Comparison of ENCODE assay signal across 9 cellular contexts in genomic region chr12:54337280-54337842, GRCh38. TPM values are rescaled to one million over a fixed set of nuclear protein-coding genes. Genes with fewer than 3 reads are reported as not detected.
DNase-seq lines count a peak whose midpoint lies in the region; TF ChIP-seq lines count a peak whose summit lies in the region.
"Had no signal": no experiment of that assay in that cellular context is flagged by ENCODE, and none has a peak within 500 bp of the region (broad histone marks: within the 10 kb centered on the region; RNA-seq: fewer than 3 reads in every experiment).

No MANE protein-coding gene starts in this region.

- no peak overlapping the region for H3T11ph ChIP-seq in H9 (ENCODE audit: low read length)

- DNase-seq in H9: no peak
- DNase-seq in astrocyte of the spinal cord (ENCODE audit: low read depth, low spot score): no peak
- DNase-seq in G401 (ENCODE audit: low spot score): no peak
- no peak for DNase-seq in GF-D8 (lab: John Stamatoyannopoulos, UW)
- no peak for DNase-seq in NCI-H526 (lab: John Stamatoyannopoulos, UW)
- DNase-seq: NCI-H1105 had no signal

- H3K4me3 ChIP-seq in astrocyte of the spinal cord (ENCODE audit: low read depth, low read length): no peak overlapping the region
- peak overlapping the region in 1 of 2 donors; percentile 5 for H3K4me3 ChIP-seq in muscle layer of colon (ENCODE audit: low read depth in 1 of 2, low read length in 2 of 2)

- no peak overlapping the region for H4K5ac ChIP-seq in H9 (ENCODE audit: insufficient read length, low read depth, low read length)

- no peak for TF ChIP-seq CTCF in H9 (conservative IDR thresholded peaks at IDR 0.05)
- TF ChIP-seq CTCF in astrocyte of the spinal cord (IDR thresholded peaks at IDR 0.05; ENCODE audit: low read depth, low read length): peak; percentile 25

- no peak overlapping the region for H3K27ac ChIP-seq in H9 (ENCODE audit: insufficient read length, low read depth, low read length)
- peak overlapping the region; percentile 77 for H3K27ac ChIP-seq in muscle layer of colon (ENCODE audit: low read depth, low read length)

- peaks cover 2 to 3% of the 10 kb centered on the region in 2 experiments; a peak in 2 of 4 replicates for H3K4me1 Mint-ChIP-seq in H9

- H3K4me1 ChIP-seq in H9 (ENCODE audit: insufficient read depth, low read length): no peaks in the 10 kb centered on the region
- H3K4me1 ChIP-seq in muscle layer of colon (ENCODE audit: insufficient read depth, low read length): peaks cover 41% of the 10 kb centered on the region

- H3K4me3 Mint-ChIP-seq in H9: no peak overlapping the region

- no peak overlapping the region for H3K18ac ChIP-seq in H9 (ENCODE audit: insufficient read length, low read depth, low read length)

- H2BK120ac ChIP-seq in H9 (ENCODE audit: low read depth, low read length, poor library complexity, severe bottlenecking): no peak overlapping the region

- H3K27me3 Mint-ChIP-seq in H9 (ENCODE audit: low read depth): no peaks in the 10 kb centered on the region

- H4K91ac ChIP-seq in H9 (ENCODE audit: insufficient read length, low read depth, low read length): no peak overlapping the region

- H3K4me2 ChIP-seq in H9 (ENCODE audit: insufficient read depth, insufficient read length, low read length): no peak overlapping the region

- no peaks in the 10 kb centered on the region for H4K20me1 ChIP-seq in H9 (ENCODE audit: control insufficient read depth, insufficient read depth, insufficient read length)

- no peak overlapping the region for H3K14ac ChIP-seq in H9 (ENCODE audit: insufficient read depth, low read length)

- in situ Hi-C loops in astrocyte of the spinal cord (cut with HindIII; ENCODE audit: low sequenced_read_pairs) (no loop called here), G401 (cut with HindIII; ENCODE audit: low sequenced_read_pairs) (no loop called here)

- H3K23ac ChIP-seq in H9 (ENCODE audit: insufficient read length, low read depth, low read length): no peak overlapping the region

- H4K8ac ChIP-seq in H9 (replicated peaks; ENCODE audit: insufficient read length, low read depth, low read length): no peak overlapping the region

- H3K27ac Mint-ChIP-seq in H9: no peak overlapping the region

- no peak overlapping the region for H3K9ac ChIP-seq in H9 (ENCODE audit: extremely low read depth, insufficient read length, low read length)
- peak overlapping the region; percentile 14 for H3K9ac ChIP-seq in muscle layer of colon (ENCODE audit: low read length)

- no peaks in the 10 kb centered on the region for H3K9me3 Mint-ChIP-seq in H9

- peaks cover 9 to 22% (median 17%) of the 10 kb centered on the region in 3 experiments; a peak in 6 of 7 replicates for H3K36me3 Mint-ChIP-seq in H9 (ENCODE audit: insufficient read depth in 1 of 3, low read depth in 3 of 3)

- H3K27me3 ChIP-seq in H9 (ENCODE audit: insufficient read depth, low read length) (no peaks in the 10 kb centered on the region), muscle layer of colon (ENCODE audit: control insufficient read depth in 1 of 2, insufficient read depth in 2 of 2, low read length in 2 of 2) (no peaks in the 10 kb centered on the region)

- H3K79me2 ChIP-seq in H9 (ENCODE audit: insufficient read depth, low read length): no peaks in the 10 kb centered on the region

- no peak overlapping the region for H2AK5ac ChIP-seq in H9 (ENCODE audit: insufficient read length, low read length)

- no peak overlapping the region for H3K56ac ChIP-seq in H9 (ENCODE audit: insufficient read length, low read depth, low read length)

- H3K36me3 ChIP-seq in muscle layer of colon (ENCODE audit: insufficient read depth, low read length): peaks cover 23% of the 10 kb centered on the region

- H2BK15ac ChIP-seq in H9 (ENCODE audit: low read depth, low read length): 0 out of 2 replicates have a peak overlapping the region, but pooled peaks have one; percentile 24

- H3K79me1 ChIP-seq in H9 (ENCODE audit: insufficient read depth, low read depth, low read length, poor library complexity, severe bottlenecking): no peaks in the 10 kb centered on the region

- H3K9me3 ChIP-seq in H9 (ENCODE audit: control insufficient read depth, low read depth, low read length) (no peaks in the 10 kb centered on the region), muscle layer of colon (ENCODE audit: low read length) (no peaks in the 10 kb centered on the region)

- no peaks in the 10 kb centered on the region for H3K23me2 ChIP-seq in H9 (ENCODE audit: insufficient read length, low read depth, low read length, poor library complexity, severe bottlenecking)

- no peak overlapping the region for H3K4ac ChIP-seq in H9 (ENCODE audit: low read depth, low read length)

- H2BK20ac ChIP-seq in H9 (ENCODE audit: low read depth, low read length, poor library complexity, severe bottlenecking): no peak overlapping the region

- WGBS in H9 (ENCODE audit: extremely low coverage, insufficient read length, low lambda C conversion rate): no CpG with 5 or more reads among the region's 3 CpGs

- H2BK5ac ChIP-seq in H9 (ENCODE audit: insufficient read length, low read length): no peak overlapping the region

- no peak overlapping the region for H2AFZ ChIP-seq in H9 (ENCODE audit: low read length)

- no peak overlapping the region for H2BK12ac ChIP-seq in H9 (ENCODE audit: insufficient read length, low read depth, low read length)

RNA-seq across cellular contexts. Expression of gene COPZ1, which starts 12.4 kb away (rescaled TPM):
- total RNA-seq in H9 (2021): 104 TPM in 2 replicates
- total RNA-seq in G401 (2014; rRNA removed; shearing (Covaris generic)): 219 and 225 TPM in 2 replicates

RNA-seq across cellular contexts. Expression of gene GPR84, which starts 26.9 kb away (rescaled TPM):
- not detected in 2 replicates for total RNA-seq in H9 (2021)
- 1.0 TPM in 1 of 2 replicates, not detected in the other for total RNA-seq in G401 (2014; rRNA removed; shearing (Covaris generic))
- total RNA-seq: Daoy, skeletal muscle tissue had no signal

RNA-seq across cellular contexts. Expression of gene NFE2, which starts 36.5 kb away (rescaled TPM):
- 1.2 and 1.5 TPM in 2 replicates for total RNA-seq in H9 (2021)
- 13.7 and 18.5 TPM in 2 replicates for total RNA-seq in G401 (2014; rRNA removed; shearing (Covaris generic))
- total RNA-seq: Daoy had no signal

RNA-seq across cellular contexts. Expression of gene ZNF385A, which starts 47.2 kb away (rescaled TPM):
- total RNA-seq in H9 (2021): 5.7 and 6.2 TPM in 2 replicates
- total RNA-seq in G401 (2014; rRNA removed; shearing (Covaris generic)): 6.0 and 8.6 TPM in 2 replicates

RNA-seq across cellular contexts. Expression of gene HNRNPA1, which starts 56.8 kb away (rescaled TPM):
- total RNA-seq in H9 (2021): 3,193 and 3,242 TPM in 2 replicates
- total RNA-seq in G401 (2014; rRNA removed; shearing (Covaris generic)): 312 and 417 TPM in 2 replicates
